ENCODE assay signal across 35 cellular contexts in the genomic region with DNA sequence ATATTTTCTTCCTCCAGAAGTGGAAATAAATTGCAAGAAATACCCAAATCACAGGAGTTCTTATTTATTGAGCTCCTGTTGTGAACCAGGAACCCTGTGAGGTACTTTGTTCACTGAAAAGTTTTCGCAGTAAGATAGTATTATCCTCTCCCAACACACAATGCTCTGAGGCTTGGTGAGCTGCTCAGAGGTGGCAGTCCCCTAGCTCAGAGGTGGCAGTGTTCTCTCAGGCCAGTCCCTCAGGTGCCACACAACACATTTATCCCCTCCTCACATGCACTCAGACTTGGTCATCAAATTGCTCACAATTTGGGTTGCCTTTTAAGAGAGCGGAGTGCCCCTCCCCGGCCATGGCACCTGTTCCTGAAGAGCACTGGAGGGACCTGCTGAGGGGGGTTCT. TPM values are rescaled to one million over a fixed set of nuclear protein-coding genes. Genes with fewer than 3 reads are reported as not detected.
"Had no signal": no experiment of that assay in that cellular context is flagged by ENCODE, and none has a peak within 500 bp of the region (broad histone marks: within the 10 kb centered on the region; RNA-seq: fewer than 3 reads in every experiment).

No MANE protein-coding gene starts in this region.

- H3K9me3 ChIP-seq: adrenal gland, breast epithelium, esophagus squamous epithelium, gastroesophageal sphincter had no signal

- DNase-seq: activated CD4-positive, alpha-beta memory T cell treated with anti-CD3 and anti-CD28 coated beads for 36 hours; activated CD4-positive, alpha-beta T cell treated with anti-CD3 and anti-CD28 coated beads for 36 hours; activated CD4-positive, alpha-beta T cell treated with anti-CD3 and anti-CD28 coated beads, Interleukin-2, amount 10 ng/mL, durations not matched to agents 24 days and 14 days; activated CD4-positive, CD25-positive, alpha-beta regulatory T cell; activated CD4-positive, CD25-positive, alpha-beta regulatory T cell treated with anti-CD3 and anti-CD28 coated beads, Interleukin-2, amount 50 U/mL, for 72 hours; activated CD8-positive, alpha-beta memory T cell treated with anti-CD3 and anti-CD28 coated beads, Interleukin-2, amount 10 ng/mL, durations not matched to agents 7 days and 5 days; activated CD8-positive, alpha-beta memory T cell treated with anti-CD3 and anti-CD28 coated beads, Interleukin-2, amount 50 U/mL, for 4 hours; activated CD8-positive, alpha-beta T cell treated with anti-CD3 and anti-CD28 coated beads, Interleukin-2, amount 10 ng/mL, durations not matched to agents 7 days and 5 days; activated effector memory CD4-positive, alpha-beta T cell treated with anti-CD3 and anti-CD28 coated beads, Interleukin-2, amount 50 U/mL, for 16 hours; activated naive CD4-positive, alpha-beta T cell treated with anti-CD3 and anti-CD28 coated beads for 36 hours; activated naive CD8-positive, alpha-beta T cell treated with anti-CD3 and anti-CD28 coated beads for 36 hours; activated naive CD8-positive, alpha-beta T cell treated with anti-CD3 and anti-CD28 coated beads, Interleukin-2, amount 50 U/mL, for 24 hours; activated T-cell treated with anti-CD3 and anti-CD28 coated beads, Interleukin-2, amount 50 U/mL, for 1 hour; activated T-cell treated with anti-CD3 and anti-CD28 coated beads, Interleukin-2, amount 50 U/mL, for 48 hours; aorta; cortex of kidney; dermis blood vessel endothelial cell; effector CD4-positive, alpha-beta T cell; effector memory CD8-positive, alpha-beta T cell; esophagus squamous epithelium; foreskin melanocyte; T-helper 2 cell had no signal

- H3K27ac ChIP-seq: breast epithelium, cardiac muscle cell, epithelial cell of prostate, esophagus squamous epithelium, gastroesophageal sphincter had no signal

- H3K4me1 ChIP-seq: adrenal gland, breast epithelium, esophagus squamous epithelium, gastroesophageal sphincter had no signal

- H3K27ac Mint-ChIP-seq: activated CD4-positive, alpha-beta memory T cell treated with anti-CD3 and anti-CD28 coated beads for 36 hours; activated CD4-positive, alpha-beta T cell treated with anti-CD3 and anti-CD28 coated beads for 36 hours; activated CD4-positive, alpha-beta T cell treated with anti-CD3 and anti-CD28 coated beads, Interleukin-2, amount 10 ng/mL, durations not matched to agents 24 days and 14 days; activated CD8-positive, alpha-beta memory T cell treated with anti-CD3 and anti-CD28 coated beads, Interleukin-2, amount 10 ng/mL, durations not matched to agents 7 days and 5 days; activated CD8-positive, alpha-beta T cell treated with anti-CD3 and anti-CD28 coated beads, Interleukin-2, amount 10 ng/mL, durations not matched to agents 7 days and 5 days; activated naive CD4-positive, alpha-beta T cell treated with anti-CD3 and anti-CD28 coated beads for 36 hours; activated naive CD4-positive, alpha-beta T cell treated with anti-CD3 and anti-CD28 coated beads, Interleukin-2, amount 50 U/mL, for 24 hours; activated naive CD8-positive, alpha-beta T cell treated with anti-CD3 and anti-CD28 coated beads for 36 hours; activated naive CD8-positive, alpha-beta T cell treated with anti-CD3 and anti-CD28 coated beads, Interleukin-2, amount 50 U/mL, for 24 hours; activated T-helper 1 cell treated with anti-CD3 and anti-CD28 coated beads, Interleukin-12 subunit alpha, Interleukin-12 subunit beta, Interleukin-2, Interleukin-4 antibody, amounts not matched to agents 30 ng/mL and 10 ng/mL and 1 ng/mL, durations not matched to agents 14 hours and 24 hours and 36 hours; activated T-helper 2 cell treated with anti-CD3 and anti-CD28 coated beads, Interferon-gamma antibody, Interleukin-2, Interleukin-4, amounts not matched to agents 10 μg/mL and 5 μg/mL and 100 μg/mL, durations not matched to agents 14 hours and 24 hours and 36 hours; effector memory CD8-positive, alpha-beta T cell had no signal

- H3K4me3 Mint-ChIP-seq: activated CD4-positive, alpha-beta memory T cell treated with anti-CD3 and anti-CD28 coated beads for 36 hours; activated CD4-positive, alpha-beta T cell treated with anti-CD3 and anti-CD28 coated beads for 36 hours; activated CD4-positive, alpha-beta T cell treated with anti-CD3 and anti-CD28 coated beads, Interleukin-2, amount 10 ng/mL, durations not matched to agents 24 days and 14 days; activated CD8-positive, alpha-beta memory T cell treated with anti-CD3 and anti-CD28 coated beads, Interleukin-2, amount 10 ng/mL, durations not matched to agents 7 days and 5 days; activated CD8-positive, alpha-beta T cell treated with anti-CD3 and anti-CD28 coated beads, Interleukin-2, amount 10 ng/mL, durations not matched to agents 7 days and 5 days; activated naive CD4-positive, alpha-beta T cell treated with anti-CD3 and anti-CD28 coated beads for 36 hours; activated naive CD4-positive, alpha-beta T cell treated with anti-CD3 and anti-CD28 coated beads, Interleukin-2, amount 50 U/mL, for 24 hours; activated naive CD8-positive, alpha-beta T cell treated with anti-CD3 and anti-CD28 coated beads for 36 hours; activated naive CD8-positive, alpha-beta T cell treated with anti-CD3 and anti-CD28 coated beads, Interleukin-2, amount 50 U/mL, for 24 hours; activated T-helper 1 cell treated with anti-CD3 and anti-CD28 coated beads, Interleukin-12 subunit alpha, Interleukin-12 subunit beta, Interleukin-2, Interleukin-4 antibody, amounts not matched to agents 30 ng/mL and 10 ng/mL and 1 ng/mL, durations not matched to agents 14 hours and 24 hours and 36 hours; brain; effector memory CD8-positive, alpha-beta T cell had no signal

- H3K27me3 Mint-ChIP-seq: activated CD4-positive, alpha-beta memory T cell treated with anti-CD3 and anti-CD28 coated beads for 36 hours; activated CD4-positive, alpha-beta T cell treated with anti-CD3 and anti-CD28 coated beads for 36 hours; activated naive CD4-positive, alpha-beta T cell treated with anti-CD3 and anti-CD28 coated beads, Interleukin-2, amount 50 U/mL, for 24 hours; activated naive CD8-positive, alpha-beta T cell treated with anti-CD3 and anti-CD28 coated beads for 36 hours; activated naive CD8-positive, alpha-beta T cell treated with anti-CD3 and anti-CD28 coated beads, Interleukin-2, amount 50 U/mL, for 24 hours; brain; effector memory CD8-positive, alpha-beta T cell had no signal

- ATAC-seq: activated CD4-positive, alpha-beta T cell treated with anti-CD3 and anti-CD28 coated beads for 36 hours; activated CD8-positive, alpha-beta memory T cell treated with anti-CD3 and anti-CD28 coated beads, Interleukin-2, amount 10 ng/mL, durations not matched to agents 7 days and 5 days; activated CD8-positive, alpha-beta T cell treated with anti-CD3 and anti-CD28 coated beads, Interleukin-2, amount 10 ng/mL, durations not matched to agents 7 days and 5 days; activated naive CD8-positive, alpha-beta T cell treated with anti-CD3 and anti-CD28 coated beads, Interleukin-2, amount 50 U/mL, for 24 hours; effector memory CD8-positive, alpha-beta T cell; gastroesophageal sphincter had no signal

- H3K9me3 Mint-ChIP-seq: activated naive CD8-positive, alpha-beta T cell treated with anti-CD3 and anti-CD28 coated beads, Interleukin-2, amount 50 U/mL, for 24 hours; activated T-helper 1 cell treated with anti-CD3 and anti-CD28 coated beads, Interleukin-12 subunit alpha, Interleukin-12 subunit beta, Interleukin-2, Interleukin-4 antibody, amounts not matched to agents 30 ng/mL and 10 ng/mL and 1 ng/mL, durations not matched to agents 14 hours and 24 hours and 36 hours; activated T-helper 2 cell treated with anti-CD3 and anti-CD28 coated beads, Interferon-gamma antibody, Interleukin-2, Interleukin-4, amounts not matched to agents 10 μg/mL and 5 μg/mL and 100 μg/mL, durations not matched to agents 14 hours and 24 hours and 36 hours had no signal

- FAIRE-seq: colon, endothelial cell of umbilical vein had no signal

- H3K4me3 ChIP-seq: adrenal gland, breast epithelium, cardiac muscle cell, esophagus squamous epithelium, gastroesophageal sphincter had no signal

- H3K4me1 Mint-ChIP-seq: activated CD4-positive, alpha-beta T cell treated with anti-CD3 and anti-CD28 coated beads for 36 hours; activated CD4-positive, alpha-beta T cell treated with anti-CD3 and anti-CD28 coated beads, Interleukin-2, amount 10 ng/mL, durations not matched to agents 24 days and 14 days; activated CD8-positive, alpha-beta memory T cell treated with anti-CD3 and anti-CD28 coated beads, Interleukin-2, amount 10 ng/mL, durations not matched to agents 7 days and 5 days; activated naive CD4-positive, alpha-beta T cell treated with anti-CD3 and anti-CD28 coated beads, Interleukin-2, amount 50 U/mL, for 24 hours; activated naive CD8-positive, alpha-beta T cell treated with anti-CD3 and anti-CD28 coated beads for 36 hours; activated naive CD8-positive, alpha-beta T cell treated with anti-CD3 and anti-CD28 coated beads, Interleukin-2, amount 50 U/mL, for 24 hours had no signal

- H3K27me3 ChIP-seq: adrenal gland, breast epithelium, cardiac muscle cell, esophagus squamous epithelium, gastroesophageal sphincter had no signal

- H3K36me3 ChIP-seq: breast epithelium, cardiac muscle cell had no signal

RNA-seq across cellular contexts. Expression of gene FAM228A, which starts 25.9 kb away (rescaled TPM):
- total RNA-seq: activated CD4-positive, alpha-beta T cell treated with anti-CD3 and anti-CD28 coated beads, Interleukin-2, amount 10 ng/mL, durations not matched to agents 24 days and 14 days; activated CD8-positive, alpha-beta memory T cell treated with anti-CD3 and anti-CD28 coated beads for 36 hours; activated CD8-positive, alpha-beta memory T cell treated with anti-CD3 and anti-CD28 coated beads, Interleukin-2, amount 10 ng/mL, durations not matched to agents 7 days and 5 days; activated CD8-positive, alpha-beta T cell treated with anti-CD3 and anti-CD28 coated beads, Interleukin-2, amount 10 ng/mL, durations not matched to agents 7 days and 5 days; activated naive CD8-positive, alpha-beta T cell treated with anti-CD3 and anti-CD28 coated beads for 36 hours; activated T-helper 1 cell treated with anti-CD3 and anti-CD28 coated beads, Interleukin-12 subunit alpha, Interleukin-12 subunit beta, Interleukin-2, Interleukin-4 antibody, amounts not matched to agents 30 ng/mL and 10 ng/mL and 1 ng/mL, durations not matched to agents 14 hours and 24 hours and 36 hours; activated T-helper 2 cell treated with anti-CD3 and anti-CD28 coated beads, Interferon-gamma antibody, Interleukin-2, Interleukin-4, amounts not matched to agents 10 μg/mL and 5 μg/mL and 100 μg/mL, durations not matched to agents 14 hours and 24 hours and 36 hours; dermis blood vessel endothelial cell; T-helper 1 cell treated with Interleukin-12 subunit alpha and Interleukin-12 subunit beta and Interleukin-4 antibody, amounts not matched to agents 30 ng/mL and 1 ng/mL, for 36 hours had no signal
